Comparison of ENCODE assay signal across 18 cellular contexts in the genomic region with DNA sequence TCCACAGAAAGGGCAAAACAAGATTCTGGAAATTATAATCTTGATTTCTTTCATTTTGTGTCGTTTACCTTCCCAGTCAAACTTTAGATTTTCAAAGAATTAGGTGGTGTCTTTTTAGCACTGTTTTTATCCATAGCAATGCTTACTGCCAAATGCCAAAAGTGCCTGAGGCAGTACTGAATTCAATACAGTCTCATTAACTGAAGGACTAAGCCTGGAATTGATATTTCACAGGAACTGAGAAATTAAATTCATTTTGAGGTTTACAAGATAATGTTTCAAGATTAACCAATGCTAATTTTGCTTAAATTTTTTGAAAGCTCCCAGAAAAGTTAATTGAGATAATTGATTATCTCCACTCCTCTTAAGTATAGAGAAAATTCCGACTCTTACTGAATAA.
DNase-seq lines count a peak whose midpoint lies in the region; TF ChIP-seq lines count a peak whose summit lies in the region.
"Had no signal": no experiment of that assay in that cellular context is flagged by ENCODE, and none has a peak within 500 bp of the region (broad histone marks: within the 10 kb centered on the region; RNA-seq: fewer than 3 reads in every experiment).

No MANE protein-coding gene starts in this region.

- in situ Hi-C loops in mammary epithelial cell (cut with MboI; ENCODE audit: low sequenced_read_pairs in 2 of 2), result no loop called here

- CTCF ChIA-PET in A673 (lab: Charles Lee) (no interaction called here), mammary epithelial cell (lab: Charles Lee; ENCODE audit: low non-redundant PET) (no interaction called here)

- no peak overlapping the region for H2AFZ ChIP-seq in mammary epithelial cell (ENCODE audit: low read depth, low read length)
- H2AFZ ChIP-seq: GM23248 had no signal

- H3K27ac ChIP-seq in A673 (ENCODE audit: low read depth, low read length, poor library complexity, severe bottlenecking), result no peak overlapping the region
- no peak overlapping the region for H3K27ac ChIP-seq in SK-N-MC
- no peak overlapping the region for H3K27ac ChIP-seq in mammary epithelial cell (ENCODE audit: insufficient read depth, low read depth, low read length)
- H3K27ac ChIP-seq: A549, BLaER1, C4-2B, GM23248 had no signal

- H3K9ac ChIP-seq in SK-N-MC (ENCODE audit: insufficient read length), result no peak overlapping the region
- no peak overlapping the region for H3K9ac ChIP-seq in adipocyte (ENCODE audit: low read length)
- no peak overlapping the region for H3K9ac ChIP-seq in mammary epithelial cell (ENCODE audit: insufficient read depth, low read length)
- H3K9ac ChIP-seq: BLaER1, GM23248 had no signal

- H3K4me2 ChIP-seq in mammary epithelial cell (ENCODE audit: insufficient read depth, low read depth, low read length), result no peak overlapping the region
- H3K4me2 ChIP-seq: A549, BLaER1 had no signal

- POLR2A ChIA-PET in A673 (lab: Charles Lee; ENCODE audit: low non-redundant PET), result no interaction called here

- BruUV-seq in A673 (replicated peaks; lab: Mats Ljungman, UMichigan) (no TSS peak), mammary epithelial cell (replicated peaks; lab: Mats Ljungman, UMichigan) (no TSS peak)

- dilution Hi-C loops in mammary epithelial cell (cut with HindIII; ENCODE audit: low sequenced_read_pairs), result no loop called here

- H3K27me3 ChIP-seq in A673 (replicated peaks; ENCODE audit: insufficient read depth, low read depth, low read length, poor library complexity), result no peaks in the 10 kb centered on the region
- H3K27me3 ChIP-seq in adipocyte (replicated peaks; ENCODE audit: control insufficient read depth, insufficient read depth, low read length), result no peaks in the 10 kb centered on the region
- H3K27me3 ChIP-seq in mammary epithelial cell (ENCODE audit: insufficient read depth, low read length), result no peaks in the 10 kb centered on the region
- H3K27me3 ChIP-seq: BLaER1 had no signal

- intact Hi-C loops in A673 (cut with micrococcal nuclease; ENCODE audit: unreplicated experiment), result no loop called here
- intact Hi-C loops in mammary epithelial cell (cut with micrococcal nuclease), result no loop called here

- H3K9me3 ChIP-seq in A673 (ENCODE audit: low read depth, low read length, poor library complexity, severe bottlenecking) (no peaks in the 10 kb centered on the region), SK-N-MC (ENCODE audit: low read depth, low read length) (no peaks in the 10 kb centered on the region), adipocyte (ENCODE audit: control insufficient read depth, low read length) (no peaks in the 10 kb centered on the region), mammary epithelial cell (replicated peaks; ENCODE audit: insufficient read depth, low read length) (no peaks in the 10 kb centered on the region)
- H3K9me3 ChIP-seq: A549, BLaER1, Caco-2 had no signal

- no peaks in the 10 kb centered on the region for H3K79me2 ChIP-seq in mammary epithelial cell (ENCODE audit: insufficient read depth, low read length)

- DNase-seq in A673 (ENCODE audit: low spot score), result peak; percentile 1
- peak; percentile 5 for DNase-seq in M059J (ENCODE audit: low read depth)
- DNase-seq in SK-N-MC (ENCODE audit: low read depth, low spot score), result peak; percentile 84
- DNase-seq in adipocyte (ENCODE audit: low read depth), result peak; percentile 12
- no peak for DNase-seq in effector CD4-positive, alpha-beta T cell
- DNase-seq in NCI-H748 (lab: John Stamatoyannopoulos, UW; ENCODE audit: unreplicated experiment), result no peak
- DNase-seq in mammary epithelial cell, result no peak
- DNase-seq: 8988T; Caco-2; CD4-positive, CD25-positive, alpha-beta regulatory T cell; CD8-positive, alpha-beta T cell; DMS153; DND-41; GM23248; H9 had no signal

- no peaks in the 10 kb centered on the region for H3K4me1 ChIP-seq in A673 (ENCODE audit: insufficient read depth, low read length, poor library complexity, severe bottlenecking)
- H3K4me1 ChIP-seq in adipocyte (ENCODE audit: control insufficient read depth, insufficient read depth, low read length), result peaks cover 9% of the 10 kb centered on the region
- H3K4me1 ChIP-seq in mammary epithelial cell (ENCODE audit: insufficient read depth, low read length), result no peaks in the 10 kb centered on the region
- H3K4me1 ChIP-seq: A549, BLaER1, Caco-2 had no signal

- TF ChIP-seq CTCF in A673 (conservative IDR thresholded peaks at IDR 0.05; ENCODE audit: low read depth, low read length), result no peak
- TF ChIP-seq CTCF in mammary epithelial cell (conservative IDR thresholded peaks at IDR 0.05 in 1 of 2, IDR thresholded peaks at IDR 0.05 in 1 of 2; ENCODE audit: extremely low read depth in 1 of 2, insufficient read depth in 1 of 2, low read depth in 1 of 2, low read length in 2 of 2), result no peak

- WGBS in mammary epithelial cell (ENCODE audit: low coverage, missing lambda C conversion rate), result 73% methylated on average over 2 of the region's 2 CpGs

- H3K4me3 ChIP-seq in A673 (ENCODE audit: low read depth, low read length, poor library complexity, severe bottlenecking), result no peak overlapping the region
- no peak overlapping the region; the same call in 1 of the 2 replicates for H3K4me3 ChIP-seq in SK-N-MC
- H3K4me3 ChIP-seq in adipocyte (ENCODE audit: low read length), result no peak overlapping the region
- H3K4me3 ChIP-seq in mammary epithelial cell (replicated peaks in 1 of 3; ENCODE audit: insufficient read depth in 1 of 3, low read depth in 2 of 3, low read length in 3 of 3), result no peak overlapping the region
- H3K4me3 ChIP-seq: A549, BLaER1, GM23248 had no signal

- H4K20me1 ChIP-seq in mammary epithelial cell (ENCODE audit: insufficient read depth, low read length), result no peaks in the 10 kb centered on the region
- H4K20me1 ChIP-seq: BLaER1 had no signal

- H3K36me3 ChIP-seq in A673 (ENCODE audit: insufficient read depth, low read length, poor library complexity, severe bottlenecking) (no peaks in the 10 kb centered on the region), SK-N-MC (ENCODE audit: insufficient read depth, low read length) (no peaks in the 10 kb centered on the region), adipocyte (ENCODE audit: control insufficient read depth, insufficient read depth, low read length, severe bottlenecking) (no peaks in the 10 kb centered on the region), mammary epithelial cell (ENCODE audit: insufficient read depth, low read length) (no peaks in the 10 kb centered on the region)
- H3K36me3 ChIP-seq: BLaER1 had no signal

Comparison
In these comparisons a context has a peak if more than half of its experiments do, and no peak if none do; other contexts are left out.
1. DNase-seq: peak in A673 (single experiment), M059J (single experiment), SK-N-MC (single experiment) and adipocyte (single experiment); none in effector CD4-positive, alpha-beta T cell (single experiment), NCI-H748 (single experiment) and mammary epithelial cell (single experiment).